In the genomic region with DNA sequence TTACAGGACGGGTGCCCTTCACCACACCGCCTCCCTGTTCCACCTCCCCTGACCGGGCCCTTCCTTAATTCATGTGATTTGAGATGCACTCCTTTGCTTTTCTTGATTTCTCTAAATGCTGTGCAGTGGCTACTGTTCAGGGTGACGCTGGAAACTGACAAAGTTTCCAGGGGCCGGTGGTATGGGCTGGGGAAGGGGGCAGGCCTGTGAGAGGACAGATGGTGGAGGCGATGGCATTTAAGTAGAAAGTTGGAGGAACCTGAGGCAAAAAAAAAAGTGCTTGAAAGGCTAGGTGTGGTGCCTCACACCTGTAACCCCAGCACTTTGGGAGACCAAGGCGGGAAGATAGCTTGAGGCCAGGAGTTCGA, we compare ENCODE assay signal across 19 cellular contexts. TPM values are rescaled to one million over a fixed set of nuclear protein-coding genes. Genes with fewer than 3 reads are reported as not detected.
DNase-seq lines count a peak whose midpoint lies in the region; ATAC-seq, FAIRE-seq and TF ChIP-seq lines count a peak whose summit lies in the region.
"Had no signal": no experiment of that assay in that cellular context is flagged by ENCODE, and none has a peak within 500 bp of the region (broad histone marks: within the 10 kb centered on the region; RNA-seq: fewer than 3 reads in every experiment).

No MANE protein-coding gene starts in this region.

- BruUV-seq in MCF 10A (replicated peaks; lab: Mats Ljungman, UMichigan) (no TSS peak), mammary epithelial cell (replicated peaks; lab: Mats Ljungman, UMichigan) (no TSS peak), PC-3 (replicated peaks; lab: Mats Ljungman, UMichigan) (no TSS peak)

- intact Hi-C loops in MCF 10A (cut with micrococcal nuclease): no loop called here
- intact Hi-C loops in mammary epithelial cell (cut with micrococcal nuclease): no loop called here
- intact Hi-C loops in PC-3 (cut with micrococcal nuclease): no loop called here

- H3K4me3 ChIP-seq in mammary epithelial cell (replicated peaks in 1 of 3; ENCODE audit: insufficient read depth in 1 of 3, low read depth in 2 of 3, low read length in 3 of 3) (no peak overlapping the region), PC-3 (ENCODE audit: low read length) (no peak overlapping the region), fibroblast of lung (replicated peaks in 1 of 4; ENCODE audit: control extremely low read depth in 1 of 4, insufficient read depth in 1 of 4, low read depth in 3 of 4, low read length in 4 of 4) (no peak overlapping the region), smooth muscle cell (no peak overlapping the region), small intestine (ENCODE audit: low read depth in 1 of 2, low read length in 2 of 2) (no peak overlapping the region)
- H3K4me3 ChIP-seq: PC-9 had no signal

- no peaks in the 10 kb centered on the region for H3K79me2 ChIP-seq in mammary epithelial cell (ENCODE audit: insufficient read depth, low read length)
- no peaks in the 10 kb centered on the region for H3K79me2 ChIP-seq in PC-3 (ENCODE audit: low read length)
- no peaks in the 10 kb centered on the region for H3K79me2 ChIP-seq in fibroblast of lung (ENCODE audit: control insufficient read depth, insufficient read depth, low read length)
- H3K79me2 ChIP-seq in smooth muscle cell (ENCODE audit: low read depth): no peaks in the 10 kb centered on the region

- H3K9ac ChIP-seq in mammary epithelial cell (ENCODE audit: insufficient read depth, low read length): no peak overlapping the region
- H3K9ac ChIP-seq in PC-3 (ENCODE audit: low read length): peak overlapping the region; percentile 81; the same call in 1 of the 2 replicates
- no peak overlapping the region for H3K9ac ChIP-seq in fibroblast of lung (ENCODE audit: insufficient read depth, low read length)
- no peak overlapping the region for H3K9ac ChIP-seq in smooth muscle cell (ENCODE audit: low read depth)

- no peaks in the 10 kb centered on the region for H3K36me3 ChIP-seq in mammary epithelial cell (ENCODE audit: insufficient read depth, low read length)
- H3K36me3 ChIP-seq in PC-3 (ENCODE audit: low read depth, low read length): no peaks in the 10 kb centered on the region
- H3K36me3 ChIP-seq in fibroblast of lung (ENCODE audit: control insufficient read depth, insufficient read depth, low read length): no peaks in the 10 kb centered on the region
- no peaks in the 10 kb centered on the region for H3K36me3 ChIP-seq in smooth muscle cell (ENCODE audit: low read depth)
- no peaks in the 10 kb centered on the region for H3K36me3 ChIP-seq in small intestine (ENCODE audit: control insufficient read depth in 2 of 2, insufficient read depth in 2 of 2, low read length in 2 of 2)

- 95% methylated on average over 8 of the region's 8 CpGs for WGBS in mammary epithelial cell (ENCODE audit: low coverage, missing lambda C conversion rate)
- 88% methylated on average over 8 of the region's 8 CpGs for WGBS in smooth muscle cell (ENCODE audit: low lambda C conversion rate)
- 93 to 94% (median 94%) methylated on average over 8 of the region's 8 CpGs for WGBS in small intestine, 3 donors

- H3K4me3 Mint-ChIP-seq in MCF 10A (ENCODE audit: unreplicated experiment) (no peak overlapping the region), T-cell (no peak overlapping the region)

- H3K4me1 Mint-ChIP-seq in MCF 10A (ENCODE audit: insufficient read depth, unreplicated experiment): peaks cover 26% of the 10 kb centered on the region
- no peaks in the 10 kb centered on the region for H3K4me1 Mint-ChIP-seq in T-cell

- H3K4me1 ChIP-seq in mammary epithelial cell (ENCODE audit: insufficient read depth, low read length): peaks cover 22% of the 10 kb centered on the region
- H3K4me1 ChIP-seq in PC-3 (ENCODE audit: insufficient read depth, low read length): peaks cover 32% of the 10 kb centered on the region
- H3K4me1 ChIP-seq in fibroblast of lung (ENCODE audit: control insufficient read depth, extremely low read depth, insufficient read depth, low read length): peaks cover 22% of the 10 kb centered on the region
- H3K4me1 ChIP-seq in smooth muscle cell (ENCODE audit: low read depth): peaks cover 3% of the 10 kb centered on the region
- peaks cover 8% of the 10 kb centered on the region in 2 donors for H3K4me1 ChIP-seq in small intestine (ENCODE audit: control insufficient read depth in 2 of 2, insufficient read depth in 1 of 2, low read depth in 1 of 2, low read length in 1 of 2)

- no peak for DNase-seq in MCF 10A (ENCODE audit: unreplicated experiment)
- DNase-seq in mammary epithelial cell: no peak
- DNase-seq in PC-3: no peak
- no peak for DNase-seq in fibroblast of lung (ENCODE audit: low read depth in 2 of 2)
- no peak for DNase-seq in smooth muscle cell (lab: John Stamatoyannopoulos, UW; ENCODE audit: unreplicated experiment)
- DNase-seq in T-cell: no peak
- DNase-seq in small intestine: no peak
- DNase-seq: DMS 273 treated with DMSO at 0.1 percent for 48 hours, H7, KBM-7, NCI-H1436, NCI-H2081, NCI-H774, PC-9, Right ventricle myocardium superior had no signal

- H3K9me2 ChIP-seq in PC-3 (replicated peaks; ENCODE audit: low read length): no peaks in the 10 kb centered on the region

- H3K9me3 ChIP-seq in mammary epithelial cell (replicated peaks; ENCODE audit: insufficient read depth, low read length) (no peaks in the 10 kb centered on the region), PC-3 (ENCODE audit: low read length) (no peaks in the 10 kb centered on the region), fibroblast of lung (ENCODE audit: control insufficient read depth, insufficient read depth, low read depth, low read length) (no peaks in the 10 kb centered on the region), smooth muscle cell (replicated peaks; ENCODE audit: low read depth) (no peaks in the 10 kb centered on the region), small intestine (ENCODE audit: control insufficient read depth, low read depth) (no peaks in the 10 kb centered on the region)

- H3K4me2 ChIP-seq in mammary epithelial cell (ENCODE audit: insufficient read depth, low read depth, low read length) (no peak overlapping the region), PC-3 (ENCODE audit: low read length) (no peak overlapping the region), fibroblast of lung (ENCODE audit: extremely low read depth, insufficient read depth, low read length) (no peak overlapping the region), smooth muscle cell (no peak overlapping the region)

- H3K27ac ChIP-seq in mammary epithelial cell (ENCODE audit: insufficient read depth, low read depth, low read length) (no peak overlapping the region), PC-3 (ENCODE audit: low read length) (peak overlapping the region; percentile 96), fibroblast of lung (ENCODE audit: insufficient read depth, low read length) (no peak overlapping the region), smooth muscle cell (ENCODE audit: low read depth) (peak overlapping the region; percentile 84), small intestine (ENCODE audit: low read depth in 1 of 2, low read length in 1 of 2) (no peak overlapping the region)
- H3K27ac ChIP-seq: C4-2B, HL-60 had no signal

- H3K27me3 Mint-ChIP-seq in MCF 10A (ENCODE audit: insufficient read depth, unreplicated experiment) (no peaks in the 10 kb centered on the region), T-cell (peaks cover 9 to 21% of the 10 kb centered on the region in 2 donors)

- H3K36me3 Mint-ChIP-seq in MCF 10A (ENCODE audit: insufficient read depth, unreplicated experiment) (no peaks in the 10 kb centered on the region), T-cell (no peaks in the 10 kb centered on the region)

- TF ChIP-seq CTCF in MCF 10A (IDR thresholded peaks at IDR 0.05; ENCODE audit: unreplicated experiment) (no peak), mammary epithelial cell (conservative IDR thresholded peaks at IDR 0.05 in 1 of 2, IDR thresholded peaks at IDR 0.05 in 1 of 2; ENCODE audit: extremely low read depth in 1 of 2, insufficient read depth in 1 of 2, low read depth in 1 of 2, low read length in 2 of 2) (no peak), PC-3 (conservative IDR thresholded peaks at IDR 0.05; ENCODE audit: low read depth, low read length) (no peak), fibroblast of lung (conservative IDR thresholded peaks at IDR 0.05 in 1 of 2, IDR thresholded peaks at IDR 0.05 in 1 of 2; ENCODE audit: low read depth in 1 of 2, low read length in 2 of 2) (no peak), smooth muscle cell (IDR thresholded peaks at IDR 0.05; ENCODE audit: borderline replicate concordance, insufficient read depth, poor library complexity, severe bottlenecking) (no peak)

- H3K27me3 ChIP-seq in mammary epithelial cell (ENCODE audit: insufficient read depth, low read length): no peaks in the 10 kb centered on the region
- no peaks in the 10 kb centered on the region for H3K27me3 ChIP-seq in PC-3 (ENCODE audit: low read length)
- H3K27me3 ChIP-seq in fibroblast of lung (ENCODE audit: control insufficient read depth, insufficient read depth, low read length): no peaks in the 10 kb centered on the region
- H3K27me3 ChIP-seq in smooth muscle cell (ENCODE audit: low read depth): no peaks in the 10 kb centered on the region
- H3K27me3 ChIP-seq in small intestine (ENCODE audit: control insufficient read depth in 2 of 2, insufficient read depth in 2 of 2, low read length in 2 of 2): no peaks in the 10 kb centered on the region

- H3K27ac Mint-ChIP-seq in MCF 10A (ENCODE audit: low read depth, unreplicated experiment) (peak overlapping the region; percentile 74), T-cell (no peak overlapping the region)

- no peaks in the 10 kb centered on the region for H3F3A ChIP-seq in PC-3 (ENCODE audit: low read length, unreplicated experiment)
- no peaks in the 10 kb centered on the region for H3F3A ChIP-seq in smooth muscle cell (ENCODE audit: low read depth)

- ATAC-seq in PC-3 (no peak), T-cell (replicated peaks in 1 of 4) (no peak), GM18868 (IDR thresholded peaks at IDR 0.05; ENCODE audit: unreplicated experiment) (no peak)

- POLR2A ChIA-PET in MCF 10A (lab: Yijun Ruan, JAX): interaction anchor here (0.7 kb wide), 1 partner anchor 84 kb away, joined by 6 read pairs; no protein-coding TSS in a partner anchor
- POLR2A ChIA-PET in PC-3 (lab: Charles Lee; ENCODE audit: unreplicated experiment): no interaction called here
- POLR2A ChIA-PET in T-cell (lab: Charles Lee): no interaction called here

- in situ Hi-C loops in mammary epithelial cell (cut with MboI; ENCODE audit: low sequenced_read_pairs in 2 of 2): no loop called here

- no peaks in the 10 kb centered on the region for H3K9me3 Mint-ChIP-seq in MCF 10A (ENCODE audit: unreplicated experiment)
- no peaks in the 10 kb centered on the region for H3K9me3 Mint-ChIP-seq in T-cell

- no peaks in the 10 kb centered on the region for H4K20me1 ChIP-seq in mammary epithelial cell (ENCODE audit: insufficient read depth, low read length)
- H4K20me1 ChIP-seq in PC-3 (ENCODE audit: low read length): no peaks in the 10 kb centered on the region
- H4K20me1 ChIP-seq in fibroblast of lung (ENCODE audit: control insufficient read depth, extremely low read depth, insufficient read depth, low read length): no peaks in the 10 kb centered on the region
- no peaks in the 10 kb centered on the region for H4K20me1 ChIP-seq in smooth muscle cell (ENCODE audit: low read depth)

- H2AFZ ChIP-seq in mammary epithelial cell (ENCODE audit: low read depth, low read length) (no peak overlapping the region), PC-3 (ENCODE audit: low read length) (no peak overlapping the region), fibroblast of lung (ENCODE audit: low read length) (peak overlapping the region; percentile 67), smooth muscle cell (ENCODE audit: low read depth) (peak overlapping the region; percentile 74)
- H2AFZ ChIP-seq: PC-9 had no signal

- no peak for FAIRE-seq in small intestine (lab: Jason Lieb, UNC)
- FAIRE-seq: GM12892 had no signal

- dilution Hi-C loops in mammary epithelial cell (cut with HindIII; ENCODE audit: low sequenced_read_pairs): no loop called here

- CTCF ChIA-PET in MCF 10A (lab: Yijun Ruan, JAX): interaction anchor here (0.6 to 1.2 kb wide), 3 partner anchors 10 to 45 kb away, joined by 3 to 4 read pairs (median 3); no protein-coding TSS in a partner anchor
- CTCF ChIA-PET in mammary epithelial cell (lab: Charles Lee; ENCODE audit: low non-redundant PET): no interaction called here
- CTCF ChIA-PET in PC-3 (lab: Charles Lee): no interaction called here
- CTCF ChIA-PET in T-cell (lab: Charles Lee): no interaction called here

RNA-seq across cellular contexts. Expression of a gene that starts 11.7 kb away (rescaled TPM):
- total RNA-seq in MCF 10A (2022) (42.3 and 48.6 TPM in 2 replicates), mammary epithelial cell (10 to 100 TPM in 1 of 2 donors, 1 to 10 TPM in 1; 6.5 to 16.4 TPM), PC-3 (2014; rRNA removed) (59.3 and 82.4 TPM in 2 replicates), fibroblast of lung (9.2 and 11.9 TPM in 2 replicates), smooth muscle cell (11.5 and 18.2 TPM in 2 replicates), T-cell (1 to 10 TPM in 4 of 5 donors, under 1 TPM in 1; 0.63 to 4.3 (median 2.5) TPM)
- polyA plus RNA-seq in mammary epithelial cell (5.4 TPM), fibroblast of lung (2.5 and 3.0 TPM in 2 replicates), smooth muscle cell (30.6 and 36.1 TPM in 2 replicates), small intestine (100 to 1,000 TPM in 1 of 3 donors, 10 to 100 TPM in 2; 16.3 to 115 (median 65.1) TPM)
- polyA minus RNA-seq in mammary epithelial cell (6.7 TPM), fibroblast of lung (ENCODE audit: low replicate concordance) (4.9 and 8.8 TPM in 2 replicates)
- 7.2 and 11.8 TPM in 2 replicates for polyA plus RNA-seq in fibroblast of lung (2012)

Comparison
In these comparisons a context has a peak if more than half of its experiments do, and no peak if none do; other contexts are left out.
1. H2AFZ ChIP-seq: peak in fibroblast of lung (single experiment) and smooth muscle cell (single experiment); none in mammary epithelial cell (single experiment) and PC-3 (single experiment).
2. H3K27ac ChIP-seq: peak in PC-3 (single experiment) and smooth muscle cell (single experiment); none in mammary epithelial cell (single experiment), fibroblast of lung (single experiment) and small intestine (0 of 2).